In genomic region chr6:56292505-56293181, GRCh38 we compare ENCODE assay signal across 9 cellular contexts. TPM values are rescaled to one million over a fixed set of nuclear protein-coding genes. Genes with fewer than 3 reads are reported as not detected.
A peak's percentile ranks its signal among the peaks of the same experiment; 100 is the strongest.
DNase-seq lines count a peak whose midpoint lies in the region; ATAC-seq, FAIRE-seq and TF ChIP-seq lines count a peak whose summit lies in the region.
"Had no signal": no experiment of that assay in that cellular context is flagged by ENCODE, and none has a peak within 500 bp of the region (broad histone marks: within the 10 kb centered on the region; RNA-seq: fewer than 3 reads in every experiment).

No MANE protein-coding gene starts in this region.

- H3K27ac ChIP-seq in OCI-LY3 (ENCODE audit: low read length): no peak overlapping the region

- H4K20me1 ChIP-seq in OCI-LY3 (ENCODE audit: insufficient read depth, low read length): no peaks in the 10 kb centered on the region

- H3K9me3 ChIP-seq in OCI-LY3 (ENCODE audit: insufficient read depth, low read length): no peaks in the 10 kb centered on the region

- no peak overlapping the region for H3K9ac ChIP-seq in OCI-LY3 (ENCODE audit: low read length)

- no peak overlapping the region for H2AFZ ChIP-seq in OCI-LY3 (ENCODE audit: low read depth, low read length)

- H3K4me3 ChIP-seq in OCI-LY3 (ENCODE audit: low read length): no peak overlapping the region

- peak; percentile 87 for TF ChIP-seq RAD21 in Ishikawa (IDR thresholded peaks at IDR 0.05; ENCODE audit: low read depth)

- TF ChIP-seq CTCF in OCI-LY3 (IDR thresholded peaks at IDR 0.05; ENCODE audit: low read depth, low read length): peak; percentile 92

- TF ChIP-seq EP300 in Ishikawa (IDR thresholded peaks at IDR 0.05; ENCODE audit: borderline replicate concordance): no peak

- H3K4me1 ChIP-seq in OCI-LY3 (ENCODE audit: low read length): 0 out of 2 replicates have a peak, but pooled peaks cover 2% of the 10 kb centered on the region

- H3K36me3 ChIP-seq in OCI-LY3 (replicated peaks; ENCODE audit: low read depth, low read length): no peaks in the 10 kb centered on the region

- no peaks in the 10 kb centered on the region for H3K27me3 ChIP-seq in OCI-LY3 (ENCODE audit: low read depth, low read length)

- peak; percentile 89 for FAIRE-seq in G401.6 (lab: Jason Lieb, UNC)

- H3K79me2 ChIP-seq in OCI-LY3 (ENCODE audit: low read length): no peaks in the 10 kb centered on the region

- peak; percentile 78 to 84 for DNase-seq in dermis microvascular lymphatic vessel endothelial cell (ENCODE audit: low read depth in 2 of 2)
- DNase-seq in medulla oblongata (ENCODE audit: extremely low spot score): peak; percentile 64
- DNase-seq: activated B cell treated with CpG ODN at 0.5 μM for 24 hours had no signal

- no peak overlapping the region for H3K4me2 ChIP-seq in OCI-LY3 (ENCODE audit: low read length)

- no peak for ATAC-seq in GM21528 (IDR thresholded peaks at IDR 0.05; ENCODE audit: low FRiP score, unreplicated experiment)
- ATAC-seq in GM19324 (IDR thresholded peaks at IDR 0.05; ENCODE audit: low FRiP score, unreplicated experiment): no peak
- ATAC-seq in HG02623 (IDR thresholded peaks at IDR 0.05; ENCODE audit: unreplicated experiment): no peak

TF ChIP-seq in Ishikawa, 13 proteins besides CTCF, POLR2A, EP300 and RAD21:
- TF ChIP-seq FOXM1 (IDR thresholded peaks at IDR 0.05; ENCODE audit: borderline replicate concordance, low read depth) (no peak), USF1 (IDR thresholded peaks at IDR 0.05) (no peak), YY1 (IDR thresholded peaks at IDR 0.05; ENCODE audit: low read depth) (no peak), NFIC (IDR thresholded peaks at IDR 0.05) (no peak), EGR1 (IDR thresholded peaks at IDR 0.05) (no peak), TEAD4 (IDR thresholded peaks at IDR 0.05) (no peak), REST (IDR thresholded peaks at IDR 0.05; ENCODE audit: low read depth) (no peak), TCF12 (IDR thresholded peaks at IDR 0.05; ENCODE audit: low read depth) (no peak), MAX (IDR thresholded peaks at IDR 0.05) (no peak), ZBTB7A (IDR thresholded peaks at IDR 0.05; ENCODE audit: low read depth) (no peak), CREB1 (IDR thresholded peaks at IDR 0.05; ENCODE audit: low read depth) (no peak), CEBPB (IDR thresholded peaks at IDR 0.05) (no peak), TAF1 (IDR thresholded peaks at IDR 0.05; ENCODE audit: low read depth) (no peak)
TF ChIP-seq in Ishikawa: peak in this region for 0.

RNA-seq across cellular contexts. Expression of gene COL21A1, which starts 45.3 kb away (rescaled TPM):
- 0.51 and 1.2 TPM in 2 replicates for total RNA-seq in dermis microvascular lymphatic vessel endothelial cell
- total RNA-seq: activated B cell treated with CpG ODN at 0.5 μM for 24 hours had no signal
